In the genomic region with DNA sequence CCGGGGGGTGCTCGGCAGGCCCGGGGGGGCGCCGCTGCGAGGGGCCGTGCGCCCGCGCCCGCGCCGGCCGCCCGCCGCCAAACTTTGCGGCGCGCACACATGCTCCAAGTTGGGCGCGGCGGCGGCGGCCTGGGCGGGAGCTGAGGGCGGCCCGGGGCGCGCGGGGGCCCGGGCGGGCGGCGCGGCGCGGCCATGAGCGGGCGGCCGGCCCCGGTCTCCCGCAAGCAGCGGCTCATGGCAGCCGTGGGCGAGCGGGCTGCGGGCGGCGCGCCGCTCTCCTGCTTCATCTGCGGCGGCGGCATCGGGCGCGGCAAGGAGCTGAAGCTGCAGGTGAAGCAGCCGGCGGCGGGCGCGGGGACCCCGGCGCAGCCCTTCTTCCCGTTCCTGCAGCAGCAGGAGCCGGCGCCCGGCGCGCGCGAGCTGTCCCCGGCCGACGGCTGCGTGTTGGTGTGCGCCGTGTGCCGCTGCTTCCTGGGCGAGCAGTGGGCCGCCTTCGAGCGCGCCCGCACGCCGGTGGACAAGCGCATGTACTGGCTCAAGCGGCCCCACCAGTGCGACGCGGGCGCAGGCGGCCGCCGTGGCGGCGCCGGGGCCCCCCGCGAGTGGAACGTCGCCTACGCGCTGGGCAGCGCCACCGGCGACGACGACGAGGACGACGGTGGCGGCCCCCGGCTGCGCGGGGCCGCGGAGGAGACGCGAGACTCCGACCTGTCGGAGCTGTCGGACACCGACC, we compare ENCODE assay signal across 9 cellular contexts. TPM values are rescaled to one million over a fixed set of nuclear protein-coding genes. Genes with fewer than 3 reads are reported as not detected.
DNase-seq lines count a peak whose midpoint lies in the region; ATAC-seq and TF ChIP-seq lines count a peak whose summit lies in the region.
"Had no signal": no experiment of that assay in that cellular context is flagged by ENCODE, and none has a peak within 500 bp of the region (broad histone marks: within the 10 kb centered on the region; RNA-seq: fewer than 3 reads in every experiment).

No MANE protein-coding gene starts in this region.

- H3K27ac ChIP-seq in HUES6 (ENCODE audit: low read depth, low read length) (no peak overlapping the region), dorsolateral prefrontal cortex (peak overlapping the region in 1 of 59 donors; percentile 58)

- peaks cover 16% of the 10 kb centered on the region for H3K36me3 Mint-ChIP-seq in nephron (ENCODE audit: low read depth)
- no peaks in the 10 kb centered on the region for H3K36me3 Mint-ChIP-seq in T-helper 2 cell treated with Interferon-gamma antibody and Interleukin-4, amounts not matched to agents 5 μg/mL and 100 μg/mL, for 36 hours (ENCODE audit: low read depth)

- peaks cover 68% of the 10 kb centered on the region for H3K4me1 Mint-ChIP-seq in nephron
- no peaks in the 10 kb centered on the region for H3K4me1 Mint-ChIP-seq in T-helper 2 cell treated with Interferon-gamma antibody and Interleukin-4, amounts not matched to agents 5 μg/mL and 100 μg/mL, for 36 hours (ENCODE audit: low read depth)

- no peak for TF ChIP-seq CTCF in dorsolateral prefrontal cortex (IDR thresholded peaks at IDR 0.05 in 54 of 56, conservative IDR thresholded peaks at IDR 0.05 in 2 of 56; ENCODE audit: low read depth in 1 of 56, partially characterized antibody in 56 of 56)
- no peak for TF ChIP-seq CTCF in nephron (IDR thresholded peaks at IDR 0.05; ENCODE audit: unreplicated experiment in 3 of 3)

- peak overlapping the region in 2 of 3 experiments; percentile 32 to 40 for H3K4me3 Mint-ChIP-seq in nephron
- no peak overlapping the region for H3K4me3 Mint-ChIP-seq in T-helper 2 cell treated with Interferon-gamma antibody and Interleukin-4, amounts not matched to agents 5 μg/mL and 100 μg/mL, for 36 hours

- no peaks in the 10 kb centered on the region for H3K36me3 ChIP-seq in HUES6 (ENCODE audit: control insufficient read depth, insufficient read depth, low read length)

- peak; percentile 46 for DNase-seq in AG20443 (ENCODE audit: low spot score)
- DNase-seq in dorsolateral prefrontal cortex, result no peak
- no peak for DNase-seq in T-helper 2 cell treated with Interferon-gamma antibody and Interleukin-4, amounts not matched to agents 5 μg/mL and 100 μg/mL, for 36 hours (ENCODE audit: low spot score)
- DNase-seq in SW 1271 (lab: John Stamatoyannopoulos, UW), result no peak
- no peak for DNase-seq in middle frontal gyrus (ENCODE audit: extremely low spot score, low spot score)
- DNase-seq: stimulated activated CD4-positive, alpha-beta T cell treated with anti-CD3 and anti-CD28 coated beads, Interleukin-4, amount 100 ng/mL, for 1 hour had no signal

- no peak for ATAC-seq in GM21737 (IDR thresholded peaks at IDR 0.05; ENCODE audit: unreplicated experiment)

- H3K27ac Mint-ChIP-seq in nephron, result no peak overlapping the region
- H3K27ac Mint-ChIP-seq in T-helper 2 cell treated with Interferon-gamma antibody and Interleukin-4, amounts not matched to agents 5 μg/mL and 100 μg/mL, for 36 hours, result no peak overlapping the region

- peak overlapping the region; percentile 5 for H3K9ac ChIP-seq in HUES6 (ENCODE audit: low read length)

- no peaks in the 10 kb centered on the region for H3K9me3 ChIP-seq in HUES6 (ENCODE audit: control insufficient read depth, insufficient read depth, low read depth, low read length)

- peaks cover 59% of the 10 kb centered on the region for H3K4me1 ChIP-seq in HUES6 (ENCODE audit: control insufficient read depth, insufficient read depth, low read length)

- intact Hi-C loops in dorsolateral prefrontal cortex (cut with DNase I), result no loop called here

- no peaks in the 10 kb centered on the region for H3K9me3 Mint-ChIP-seq in nephron
- H3K9me3 Mint-ChIP-seq in T-helper 2 cell treated with Interferon-gamma antibody and Interleukin-4, amounts not matched to agents 5 μg/mL and 100 μg/mL, for 36 hours, result no peaks in the 10 kb centered on the region

- H3K27me3 Mint-ChIP-seq in nephron (ENCODE audit: low read depth), result peaks cover 19% of the 10 kb centered on the region
- H3K27me3 Mint-ChIP-seq in T-helper 2 cell treated with Interferon-gamma antibody and Interleukin-4, amounts not matched to agents 5 μg/mL and 100 μg/mL, for 36 hours (ENCODE audit: low read depth), result peaks cover 63% of the 10 kb centered on the region

- H3K27me3 ChIP-seq in HUES6 (ENCODE audit: control insufficient read depth, insufficient read depth, low read length) (peaks cover 17% of the 10 kb centered on the region), dorsolateral prefrontal cortex (peaks cover 0 to 53% (median 21%) of the 10 kb centered on the region in 45 donors)

- H3K4me3 ChIP-seq in HUES6 (ENCODE audit: low read depth, low read length) (peak overlapping the region; percentile 49), dorsolateral prefrontal cortex (peak overlapping the region in 49 of 59 donors; percentile 17 to 61 (median 44))

RNA-seq across cellular contexts. Expression of a gene that starts 57.2 kb away (rescaled TPM):
- under 1 TPM in 6 of 120 experiments, not detected in 114; 0.39 to 0.83 (median 0.59) TPM for total RNA-seq in dorsolateral prefrontal cortex
